Comparison of ENCODE assay signal across 13 cellular contexts in the genomic region with DNA sequence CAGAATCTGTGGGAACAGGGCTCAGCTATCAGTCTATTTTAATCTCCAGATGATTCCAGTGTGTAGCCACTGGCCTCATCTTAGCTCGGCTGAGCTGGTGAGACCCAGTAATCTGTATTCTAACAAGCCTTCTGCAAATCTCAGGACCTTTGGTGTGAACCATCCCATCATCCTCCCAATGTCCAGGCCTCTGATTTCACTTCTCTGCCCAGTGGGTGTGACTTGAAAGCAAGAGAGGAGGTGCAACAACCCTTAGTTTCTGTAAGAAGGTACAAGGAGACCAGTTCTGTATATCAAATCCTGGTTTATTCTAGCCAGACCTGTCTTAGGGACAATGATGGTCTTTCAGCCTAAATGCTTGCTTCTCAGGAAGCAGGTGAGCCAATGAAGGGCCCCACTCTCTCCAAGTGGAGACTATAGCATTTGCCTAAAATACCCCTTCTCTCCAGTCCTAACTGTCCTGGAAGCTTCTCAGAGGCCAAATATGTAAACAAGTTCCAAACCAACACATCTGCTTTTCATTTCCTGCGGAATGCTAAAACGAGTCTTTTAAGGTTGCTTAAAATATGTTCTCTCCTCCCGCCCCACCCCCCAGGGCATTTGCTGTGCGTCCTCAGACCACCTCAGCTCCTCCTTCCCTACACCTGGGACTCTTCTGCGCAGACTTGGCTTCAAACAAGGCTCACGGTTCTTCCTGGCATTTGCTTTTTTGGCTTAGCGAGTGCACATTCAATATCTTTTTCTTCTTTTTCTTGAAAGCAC.
DNase-seq lines count a peak whose midpoint lies in the region; ATAC-seq and TF ChIP-seq lines count a peak whose summit lies in the region.
"Had no signal": no experiment of that assay in that cellular context is flagged by ENCODE, and none has a peak within 500 bp of the region (broad histone marks: within the 10 kb centered on the region; RNA-seq: fewer than 3 reads in every experiment).

No MANE protein-coding gene starts in this region.

- H3K9me3 ChIP-seq in HUES48 (ENCODE audit: control insufficient read depth, insufficient read depth, low read length), result no peaks in the 10 kb centered on the region
- H3K9me3 ChIP-seq in colonic mucosa, result no peaks in the 10 kb centered on the region
- no peaks in the 10 kb centered on the region for H3K9me3 ChIP-seq in muscle layer of duodenum (ENCODE audit: control insufficient read depth in 1 of 2, low read length in 2 of 2)

- H3K9ac ChIP-seq in HUES48 (ENCODE audit: low read depth, low read length) (peak overlapping the region; percentile 16; the same call in 1 of the 2 replicates), colonic mucosa (ENCODE audit: low read depth in 2 of 2, low read length in 2 of 2) (peak overlapping the region; percentile 20 to 68)

- no peak for TF ChIP-seq CTCF in colonic mucosa (IDR thresholded peaks at IDR 0.05)

- H3K27me3 ChIP-seq in HUES48 (ENCODE audit: control insufficient read depth, insufficient read depth, low read length), result peaks cover 46% of the 10 kb centered on the region
- H3K27me3 ChIP-seq in colonic mucosa, result no peaks in the 10 kb centered on the region
- H3K27me3 ChIP-seq in muscle layer of duodenum (ENCODE audit: low read depth, low read length), result no peaks in the 10 kb centered on the region

- H3K4me1 ChIP-seq in HUES48 (ENCODE audit: control insufficient read depth, insufficient read depth, low read length) (peaks cover 34% of the 10 kb centered on the region), colonic mucosa (peaks cover 17% of the 10 kb centered on the region), muscle layer of duodenum (ENCODE audit: control insufficient read depth in 1 of 2, insufficient read depth in 2 of 2, low read length in 2 of 2) (peaks cover 22 to 24% of the 10 kb centered on the region in 2 donors)

- ATAC-seq in GM21529 (IDR thresholded peaks at IDR 0.05; ENCODE audit: unreplicated experiment), result no peak
- ATAC-seq: K562 had no signal

- intact Hi-C loops in colonic mucosa (cut with DNase I), result no loop called here

- H3K4me3 ChIP-seq in HUES48 (ENCODE audit: low read depth, low read length), result peak overlapping the region; percentile 50
- no peak overlapping the region for H3K4me3 ChIP-seq in colonic mucosa
- peak overlapping the region in 1 of 2 donors; percentile 9 for H3K4me3 ChIP-seq in muscle layer of duodenum (ENCODE audit: low read depth in 1 of 2, low read length in 2 of 2)
- H3K4me3 ChIP-seq: K562 had no signal

- no peaks in the 10 kb centered on the region for H3K36me3 ChIP-seq in HUES48 (ENCODE audit: control insufficient read depth, insufficient read depth, low read length)
- H3K36me3 ChIP-seq in colonic mucosa, result no peaks in the 10 kb centered on the region
- H3K36me3 ChIP-seq in muscle layer of duodenum (ENCODE audit: control insufficient read depth in 1 of 2, insufficient read depth in 2 of 2, low read length in 2 of 2), result no peaks in the 10 kb centered on the region

- peak overlapping the region; percentile 82 for H3K27ac ChIP-seq in HUES48 (ENCODE audit: low read depth, low read length)
- H3K27ac ChIP-seq in colonic mucosa, result peak overlapping the region; percentile 73
- H3K27ac ChIP-seq in muscle layer of duodenum (ENCODE audit: low read length), result peak overlapping the region; percentile 90

- peak; percentile 82 for DNase-seq in AG08395 (ENCODE audit: low spot score)
- peak; percentile 51 for DNase-seq in colonic mucosa
- no peak for DNase-seq in NCI-H2196 (lab: John Stamatoyannopoulos, UW; ENCODE audit: unreplicated experiment)
- no peak for DNase-seq in DMS53 (lab: John Stamatoyannopoulos, UW)
- no peak for DNase-seq in stimulated activated CD4-positive, alpha-beta T cell treated with anti-CD3 and anti-CD28 coated beads, Interleukin-4, amount 100 ng/mL, for 4 hours
- DNase-seq: amniotic stem cell, DND-41, kidney, SHP77 treated with DMSO at 0.1 percent for 48 hours had no signal

Comparison
In these comparisons a context has a peak if more than half of its experiments do, and no peak if none do; other contexts are left out.
1. DNase-seq: peak in AG08395 (single experiment) and colonic mucosa (single experiment); none in NCI-H2196 (single experiment), DMS53 (single experiment) and stimulated activated CD4-positive, alpha-beta T cell treated with anti-CD3 and anti-CD28 coated beads, Interleukin-4, amount 100 ng/mL, for 4 hours (0 of 2).
2. Peak in every context shown above with its lines, with median percentiles within 50 percentile points of each other: H3K27ac ChIP-seq.